1 cellular context compared by ENCODE assay signal in the genomic region with DNA sequence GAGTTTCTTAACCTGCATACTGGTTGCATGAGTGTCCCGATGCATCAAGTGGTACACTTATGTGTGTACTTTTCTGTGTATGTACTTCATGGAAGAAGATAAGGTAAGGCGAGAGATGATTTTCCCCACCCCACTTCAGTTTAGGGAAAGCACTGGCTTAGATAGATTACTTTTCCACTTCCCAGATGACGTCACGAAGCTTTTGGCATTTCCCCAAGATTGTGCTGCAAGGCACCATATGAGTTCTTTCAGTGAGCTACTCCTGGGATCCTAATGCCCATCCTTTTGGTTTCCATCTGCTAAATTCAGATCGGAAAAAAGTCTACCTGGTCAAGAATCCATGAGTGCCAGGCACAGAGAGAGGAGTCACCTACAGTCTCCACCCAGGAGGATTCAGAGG.
TF ChIP-seq lines count a peak whose summit lies in the region.

No MANE protein-coding gene starts in this region.

TF ChIP-seq in K562, 482 proteins besides CTCF, POLR2A, EP300 and RAD21:
- no peak for TF ChIP-seq PHTF2 (CRISPR knock-in tag; IDR thresholded peaks at IDR 0.05)
- TF ChIP-seq ATF1 (CRISPR knock-in tag; IDR thresholded peaks at IDR 0.05) = no peak
- TF ChIP-seq ATF1 (tag; IDR thresholded peaks at IDR 0.05) = peak; percentile 43; the same call in 1 of the 2 replicates
- TF ChIP-seq, protein P1, sequence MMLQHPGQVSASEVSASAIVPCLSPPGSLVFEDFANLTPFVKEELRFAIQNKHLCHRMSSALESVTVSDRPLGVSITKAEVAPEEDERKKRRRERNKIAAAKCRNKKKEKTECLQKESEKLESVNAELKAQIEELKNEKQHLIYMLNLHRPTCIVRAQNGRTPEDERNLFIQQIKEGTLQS (IDR thresholded peaks at IDR 0.05) = peak; percentile 25; the same call in 1 of the 2 replicates
- TF ChIP-seq, protein P1 (CRISPR knock-in tag; conservative IDR thresholded peaks at IDR 0.05) = no peak
- peak; percentile 32; the same call in 1 of the 2 replicates for TF ChIP-seq NFIC (IDR thresholded peaks at IDR 0.05)
TF ChIP-seq in K562: peak in this region for 3.
